1 cellular context compared by ENCODE assay signal in the genomic region with DNA sequence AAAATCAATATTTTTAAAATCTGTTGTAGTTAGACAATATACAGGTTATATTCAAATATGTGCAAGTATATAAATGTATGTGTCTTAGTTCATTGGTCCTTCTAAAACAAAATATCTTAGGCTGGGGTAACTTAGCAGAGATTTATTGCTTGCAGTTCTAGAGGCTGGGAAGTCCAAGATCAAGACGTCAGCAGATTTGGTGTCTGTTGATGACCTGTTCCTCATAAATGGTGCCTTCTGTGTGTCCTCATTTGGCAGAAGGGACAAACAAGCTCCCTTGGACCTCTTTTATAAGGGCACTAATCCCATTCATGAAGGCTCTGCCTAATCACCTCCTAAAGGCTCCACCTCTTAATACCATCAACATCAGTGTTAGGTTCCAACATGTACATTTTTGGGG.
A peak's percentile ranks its signal among the peaks of the same experiment; 100 is the strongest.
TF ChIP-seq lines count a peak whose summit lies in the region.

No MANE protein-coding gene starts in this region.

TF ChIP-seq in HepG2, 621 proteins besides CTCF, POLR2A, EP300 and RAD21:
- TF ChIP-seq, protein P1, sequence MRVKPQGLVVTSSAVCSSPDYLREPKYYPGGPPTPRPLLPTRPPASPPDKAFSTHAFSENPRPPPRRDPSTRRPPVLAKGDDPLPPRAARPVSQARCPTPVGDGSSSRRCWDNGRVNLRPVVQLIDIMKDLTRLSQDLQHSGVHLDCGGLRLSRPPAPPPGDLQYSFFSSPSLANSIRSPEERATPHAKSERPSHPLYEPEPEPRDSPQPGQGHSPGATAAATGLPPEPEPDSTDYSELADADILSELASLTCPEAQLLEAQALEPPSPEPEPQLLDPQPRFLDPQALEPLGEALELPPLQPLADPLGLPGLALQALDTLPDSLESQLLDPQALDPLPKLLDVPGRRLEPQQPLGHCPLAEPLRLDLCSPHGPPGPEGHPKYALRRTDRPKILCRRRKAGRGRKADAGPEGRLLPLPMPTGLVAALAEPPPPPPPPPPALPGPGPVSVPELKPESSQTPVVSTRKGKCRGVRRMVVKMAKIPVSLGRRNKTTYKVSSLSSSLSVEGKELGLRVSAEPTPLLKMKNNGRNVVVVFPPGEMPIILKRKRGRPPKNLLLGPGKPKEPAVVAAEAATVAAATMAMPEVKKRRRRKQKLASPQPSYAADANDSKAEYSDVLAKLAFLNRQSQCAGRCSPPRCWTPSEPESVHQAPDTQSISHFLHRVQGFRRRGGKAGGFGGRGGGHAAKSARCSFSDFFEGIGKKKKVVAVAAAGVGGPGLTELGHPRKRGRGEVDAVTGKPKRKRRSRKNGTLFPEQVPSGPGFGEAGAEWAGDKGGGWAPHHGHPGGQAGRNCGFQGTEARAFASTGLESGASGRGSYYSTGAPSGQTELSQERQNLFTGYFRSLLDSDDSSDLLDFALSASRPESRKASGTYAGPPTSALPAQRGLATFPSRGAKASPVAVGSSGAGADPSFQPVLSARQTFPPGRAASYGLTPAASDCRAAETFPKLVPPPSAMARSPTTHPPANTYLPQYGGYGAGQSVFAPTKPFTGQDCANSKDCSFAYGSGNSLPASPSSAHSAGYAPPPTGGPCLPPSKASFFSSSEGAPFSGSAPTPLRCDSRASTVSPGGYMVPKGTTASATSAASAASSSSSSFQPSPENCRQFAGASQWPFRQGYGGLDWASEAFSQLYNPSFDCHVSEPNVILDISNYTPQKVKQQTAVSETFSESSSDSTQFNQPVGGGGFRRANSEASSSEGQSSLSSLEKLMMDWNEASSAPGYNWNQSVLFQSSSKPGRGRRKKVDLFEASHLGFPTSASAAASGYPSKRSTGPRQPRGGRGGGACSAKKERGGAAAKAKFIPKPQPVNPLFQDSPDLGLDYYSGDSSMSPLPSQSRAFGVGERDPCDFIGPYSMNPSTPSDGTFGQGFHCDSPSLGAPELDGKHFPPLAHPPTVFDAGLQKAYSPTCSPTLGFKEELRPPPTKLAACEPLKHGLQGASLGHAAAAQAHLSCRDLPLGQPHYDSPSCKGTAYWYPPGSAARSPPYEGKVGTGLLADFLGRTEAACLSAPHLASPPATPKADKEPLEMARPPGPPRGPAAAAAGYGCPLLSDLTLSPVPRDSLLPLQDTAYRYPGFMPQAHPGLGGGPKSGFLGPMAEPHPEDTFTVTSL (CRISPR knock-in tag; IDR thresholded peaks at IDR 0.05; ENCODE audit: borderline replicate concordance), result no peak
- TF ChIP-seq PRMT3 (CRISPR knock-in tag; IDR thresholded peaks at IDR 0.05; ENCODE audit: borderline replicate concordance, low read depth) (no peak), ZNF552 (CRISPR knock-in tag; IDR thresholded peaks at IDR 0.05; ENCODE audit: borderline replicate concordance) (no peak), AKAP8 (CRISPR knock-in tag; IDR thresholded peaks at IDR 0.05) (no peak), ZNF564 (CRISPR knock-in tag; IDR thresholded peaks at IDR 0.05) (peak; percentile 94; the same call in 1 of the 2 replicates), HMGA1 (CRISPR knock-in tag; conservative IDR thresholded peaks at IDR 0.05) (no peak), HNRNPUL1 (IDR thresholded peaks at IDR 0.05; ENCODE audit: low read depth, low read length) (no peak)
TF ChIP-seq in HepG2: peak in this region for 1.
